9 cellular contexts compared by ENCODE assay signal in genomic region chr5:67010684-67011409, GRCh38.
DNase-seq lines count a peak whose midpoint lies in the region; ATAC-seq, FAIRE-seq and TF ChIP-seq lines count a peak whose summit lies in the region.
"Had no signal": no experiment of that assay in that cellular context is flagged by ENCODE, and none has a peak within 500 bp of the region (broad histone marks: within the 10 kb centered on the region; RNA-seq: fewer than 3 reads in every experiment).

No MANE protein-coding gene starts in this region.

- peak overlapping the region; percentile 7 for H2AFZ ChIP-seq in astrocyte (ENCODE audit: low read depth, low read length)

- H3K9ac ChIP-seq in astrocyte (ENCODE audit: low read length): peak overlapping the region; percentile 77

- H3K27me3 ChIP-seq in astrocyte (ENCODE audit: insufficient read depth, low read length) (no peaks in the 10 kb centered on the region), aorta (ENCODE audit: control insufficient read depth in 1 of 2, insufficient read depth in 2 of 2, low read length in 1 of 2) (no peaks in the 10 kb centered on the region)

- H3K36me3 Mint-ChIP-seq in astrocyte (ENCODE audit: low read depth, unreplicated experiment): no peaks in the 10 kb centered on the region

- FAIRE-seq in astrocyte (lab: Jason Lieb, UNC): no peak

- H4K20me1 ChIP-seq in astrocyte (ENCODE audit: insufficient read depth, low read length): no peaks in the 10 kb centered on the region

- 55 to 81% methylated on average over 7 of the region's 8 CpGs for WGBS in mesodermal cell (ENCODE audit: insufficient coverage in 2 of 2), 2 experiments
- WGBS in aorta, 2 donors: 27 to 31% methylated on average over 8 of the region's 8 CpGs

- H3K4me3 ChIP-seq in astrocyte (ENCODE audit: insufficient read depth, low read depth, low read length) (peak overlapping the region; percentile 40), mesodermal cell (ENCODE audit: extremely low read depth, insufficient read depth, low read length, poor library complexity, severe bottlenecking) (no peak overlapping the region), aorta (ENCODE audit: low read length in 2 of 2) (no peak overlapping the region)

- no peak for TF ChIP-seq CTCF in astrocyte (IDR thresholded peaks at IDR 0.05; ENCODE audit: insufficient read depth, low read depth, low read length)

- no peak overlapping the region for H3K4me3 Mint-ChIP-seq in astrocyte (ENCODE audit: unreplicated experiment)
- H3K4me3 Mint-ChIP-seq: central memory CD8-positive, alpha-beta T cell had no signal

- H3K27ac ChIP-seq in astrocyte (ENCODE audit: low read depth, low read length) (peak overlapping the region; percentile 96), mesodermal cell (ENCODE audit: low read depth, low read length, severe bottlenecking) (peak overlapping the region; percentile 75), aorta (ENCODE audit: low read depth in 1 of 2, low read length in 2 of 2) (peak overlapping the region in 1 of 2 donors; percentile 39)

- H3K36me3 ChIP-seq in astrocyte (ENCODE audit: insufficient read depth, low read length) (no peaks in the 10 kb centered on the region), mesodermal cell (ENCODE audit: control insufficient read depth, insufficient read depth, low read length) (no peaks in the 10 kb centered on the region), aorta (ENCODE audit: control insufficient read depth in 1 of 2, insufficient read depth in 2 of 2, low read length in 1 of 2) (no peaks in the 10 kb centered on the region)

- H3K9me3 Mint-ChIP-seq in astrocyte (ENCODE audit: unreplicated experiment): no peaks in the 10 kb centered on the region
- H3K9me3 Mint-ChIP-seq: central memory CD8-positive, alpha-beta T cell had no signal

- peak; percentile 13 to 30 for DNase-seq in stimulated activated CD4-positive, alpha-beta T cell treated with anti-CD3 and anti-CD28 coated beads, Interleukin-15, amount 100 ng/mL, for 48 hours (ENCODE audit: low read depth in 2 of 2)
- no peak for DNase-seq in stimulated activated CD4-positive, alpha-beta T cell treated with anti-CD3 and anti-CD28 coated beads, Interleukin-4, amount 100 ng/mL, for 4 hours
- DNase-seq in astrocyte (ENCODE audit: low read depth) (peak; percentile 96), aorta (peak; percentile 48 to 76), HuH-7 (ENCODE audit: low spot score) (no peak)

- H3K27ac Mint-ChIP-seq in astrocyte (ENCODE audit: unreplicated experiment): peak overlapping the region; percentile 79

- H3K4me1 ChIP-seq in astrocyte (ENCODE audit: insufficient read depth, low read length) (peaks cover 64% of the 10 kb centered on the region), mesodermal cell (ENCODE audit: control insufficient read depth, insufficient read depth, low read length, poor library complexity, severe bottlenecking) (peaks cover 48% of the 10 kb centered on the region), aorta (ENCODE audit: control insufficient read depth in 1 of 2, insufficient read depth in 2 of 2, low read length in 2 of 2) (peaks cover 4 to 34% of the 10 kb centered on the region in 2 donors)

- peak overlapping the region; percentile 83 for H3K4me2 ChIP-seq in astrocyte (ENCODE audit: low read length)

- intact Hi-C loops in aorta (cut with DNase I): loop anchor here in 1 of 2 donors (5.0 kb wide), 1 partner anchor 86 kb away; no protein-coding TSS in a partner anchor

- peaks cover 55% of the 10 kb centered on the region for H3K4me1 Mint-ChIP-seq in astrocyte (ENCODE audit: low read depth, unreplicated experiment)

- H3K79me2 ChIP-seq in astrocyte (ENCODE audit: insufficient read depth, low read length): peaks cover 92% of the 10 kb centered on the region

- H3K27me3 Mint-ChIP-seq in astrocyte (ENCODE audit: low read depth, unreplicated experiment): no peaks in the 10 kb centered on the region
- H3K27me3 Mint-ChIP-seq: central memory CD8-positive, alpha-beta T cell had no signal

- H3K9me3 ChIP-seq in astrocyte (ENCODE audit: insufficient read depth, low read depth, low read length) (no peaks in the 10 kb centered on the region), mesodermal cell (ENCODE audit: control insufficient read depth, low read length) (no peaks in the 10 kb centered on the region), aorta (ENCODE audit: control insufficient read depth, low read length) (no peaks in the 10 kb centered on the region)

- ATAC-seq in aorta (ENCODE audit: low FRiP score) (peak; percentile 40), HG02840 (IDR thresholded peaks at IDR 0.05; ENCODE audit: low FRiP score, unreplicated experiment) (no peak), HG03039 (IDR thresholded peaks at IDR 0.05; ENCODE audit: unreplicated experiment) (no peak)

Comparison
In these comparisons a context has a peak if more than half of its experiments do, and no peak if none do; other contexts are left out.
1. DNase-seq: peak in stimulated activated CD4-positive, alpha-beta T cell treated with anti-CD3 and anti-CD28 coated beads, Interleukin-15, amount 100 ng/mL, for 48 hours (2 of 2), astrocyte (single experiment) and aorta (2 of 2); none in stimulated activated CD4-positive, alpha-beta T cell treated with anti-CD3 and anti-CD28 coated beads, Interleukin-4, amount 100 ng/mL, for 4 hours (0 of 2) and HuH-7 (single experiment).